16 cellular contexts compared by ENCODE assay signal in genomic region chr22:36413022-36413770, GRCh38. TPM values are rescaled to one million over a fixed set of nuclear protein-coding genes. Genes with fewer than 3 reads are reported as not detected.
A peak's percentile ranks its signal among the peaks of the same experiment; 100 is the strongest.
DNase-seq lines count a peak whose midpoint lies in the region; ATAC-seq and TF ChIP-seq lines count a peak whose summit lies in the region.
"Had no signal": no experiment of that assay in that cellular context is flagged by ENCODE, and none has a peak within 500 bp of the region (broad histone marks: within the 10 kb centered on the region; RNA-seq: fewer than 3 reads in every experiment).

No MANE protein-coding gene starts in this region.

- H3K4me3 ChIP-seq in heart left ventricle (no peak overlapping the region), psoas muscle (no peak overlapping the region)
- H3K4me3 ChIP-seq: SK-N-MC, suprapubic skin had no signal

- H3K27me3 ChIP-seq in heart left ventricle (no peaks in the 10 kb centered on the region), psoas muscle (ENCODE audit: insufficient read depth in 3 of 3, low read length in 2 of 3) (peaks cover 0 to 2% (median 0%) of the 10 kb centered on the region in 3 donors)
- H3K27me3 ChIP-seq: brain microvascular endothelial cell, suprapubic skin had no signal

- peaks cover 0 to 27% (median 8%) of the 10 kb centered on the region in 12 donors for H3K4me1 ChIP-seq in heart left ventricle
- H3K4me1 ChIP-seq in psoas muscle = peaks cover 12% of the 10 kb centered on the region

- ATAC-seq in heart left ventricle (peak in 3 of 4 donors; percentile 13 to 55 (median 31)), Right ventricle myocardium superior (ENCODE audit: poor library complexity) (no peak), psoas muscle (peak; percentile 53 to 80 (median 74)), HG02623 (IDR thresholded peaks at IDR 0.05; ENCODE audit: unreplicated experiment) (no peak), HG02588 (IDR thresholded peaks at IDR 0.05; ENCODE audit: unreplicated experiment) (no peak)

- intact Hi-C loops in heart left ventricle (cut with DNase I) (no loop called here), Right ventricle myocardium superior (cut with DNase I) (no loop called here), psoas muscle (cut with DNase I) (loop anchor here in 1 of 2 donors (5.0 kb wide), 1 partner anchor 34 kb away; no protein-coding TSS in a partner anchor)

- TF ChIP-seq CTCF in heart left ventricle (IDR thresholded peaks at IDR 0.05) (no peak), psoas muscle (IDR thresholded peaks at IDR 0.05) (no peak)

- WGBS in heart left ventricle, 4 donors = 76 to 87% (median 82%) methylated on average over 8 to 11 of the region's 11 CpGs
- WGBS in psoas muscle, 3 donors = 65 to 70% (median 70%) methylated on average over 11 of the region's 11 CpGs

- H3K9me3 ChIP-seq in heart left ventricle (no peaks in the 10 kb centered on the region), psoas muscle (no peaks in the 10 kb centered on the region)
- H3K9me3 ChIP-seq: suprapubic skin had no signal

- no peak for TF ChIP-seq POLR2A in heart left ventricle (IDR thresholded peaks at IDR 0.05)

- DNase-seq in heart left ventricle (peak in 1 of 5 donors; percentile 65), Right ventricle myocardium superior (no peak), M059J (ENCODE audit: low read depth) (peak; percentile 97), dermis blood vessel endothelial cell (peak; percentile 36), psoas muscle (no peak), H4 (ENCODE audit: low spot score) (no peak)
- DNase-seq: activated CD8-positive, alpha-beta memory T cell treated with anti-CD3 and anti-CD28 coated beads for 24 hours; activated gamma-delta T cell treated with Interleukin-2 at 50 U/mL for 16 hours; brain microvascular endothelial cell; effector CD4-positive, alpha-beta T cell; NCI-H2081 treated with DMSO at 0.1 percent for 48 hours; NCI-H774 had no signal

- H3K27ac ChIP-seq in heart left ventricle = peak overlapping the region in 4 of 12 donors; percentile 10 to 19 (median 12)
- H3K27ac ChIP-seq in psoas muscle = peak overlapping the region; percentile 58
- H3K27ac ChIP-seq: brain microvascular endothelial cell, SK-N-MC, suprapubic skin had no signal

- H3K36me3 ChIP-seq in heart left ventricle (no peaks in the 10 kb centered on the region), psoas muscle (ENCODE audit: insufficient read depth in 1 of 2, low read depth in 1 of 2) (no peaks in the 10 kb centered on the region)
- H3K36me3 ChIP-seq: brain microvascular endothelial cell, suprapubic skin had no signal

RNA-seq across cellular contexts. Expression of gene MYH9, which starts 25.4 kb away (rescaled TPM):
- total RNA-seq in heart left ventricle (100 to 1,000 TPM; 126 to 482 (median 238) TPM), Right ventricle myocardium superior (138 TPM), dermis blood vessel endothelial cell (803 and 1,099 TPM in 2 replicates), psoas muscle (100 to 1,000 TPM in 3 of 4 donors, 10 to 100 TPM in 1; 92.0 to 214 (median 179) TPM)
- polyA plus RNA-seq in heart left ventricle (100 to 1,000 TPM; 109 to 407 TPM), psoas muscle (10 to 100 TPM; 35.6 to 89.3 (median 56.3) TPM)
- total RNA-seq in M059J (2014; rRNA removed; shearing (Covaris generic)) = 151 and 320 TPM in 2 replicates
- 57.5 and 82.9 TPM in 2 replicates for total RNA-seq in H4 (2014; rRNA removed; shearing (Covaris generic))

Comparison
In these comparisons a context has a peak if more than half of its experiments do, and no peak if none do; other contexts are left out.
1. ATAC-seq: peak in heart left ventricle (3 of 4) and psoas muscle (4 of 4); none in Right ventricle myocardium superior (single experiment), HG02623 (single experiment) and HG02588 (single experiment).
2. DNase-seq: peak in M059J (single experiment) and dermis blood vessel endothelial cell (single experiment); none in Right ventricle myocardium superior (single experiment), psoas muscle (0 of 2) and H4 (single experiment).